1 cellular context compared by ENCODE assay signal in genomic region chr19:18109731-18110671, GRCh38.
A peak's percentile ranks its signal among the peaks of the same experiment; 100 is the strongest.
TF ChIP-seq lines count a peak whose summit lies in the region.

No MANE protein-coding gene starts in this region.

TF ChIP-seq in HepG2, 621 proteins besides CTCF, POLR2A, EP300 and RAD21 (continued from another document and continues in another):
- TF ChIP-seq ZNF710 (CRISPR knock-in tag; IDR thresholded peaks at IDR 0.05; ENCODE audit: borderline replicate concordance) (no peak), HMGXB4 (CRISPR knock-in tag; IDR thresholded peaks at IDR 0.05; ENCODE audit: borderline replicate concordance in 1 of 2, low read depth in 1 of 2) (peak in 1 of 2 experiments; percentile 16; a peak in 2 of 4 replicates), USF2 (IDR thresholded peaks at IDR 0.05; ENCODE audit: low read depth, low read length) (no peak), USF2 (CRISPR knock-in tag; IDR thresholded peaks at IDR 0.05; ENCODE audit: borderline replicate concordance) (no peak), RCOR2 (CRISPR knock-in tag; IDR thresholded peaks at IDR 0.05) (no peak), PHF21A (CRISPR knock-in tag; IDR thresholded peaks at IDR 0.05) (0 out of 2 replicates have a peak, but pooled peaks have one; percentile 54), PHF8 (CRISPR knock-in tag; IDR thresholded peaks at IDR 0.05) (peak; percentile 55), HNRNPH1 (optimal IDR thresholded peaks at IDR 0.05; ENCODE audit: low read depth, low read length) (no peak), SMC3 (IDR thresholded peaks at IDR 0.05; ENCODE audit: low read length) (no peak), PREB (CRISPR knock-in tag; IDR thresholded peaks at IDR 0.05) (no peak), RBFOX2 (IDR thresholded peaks at IDR 0.05; ENCODE audit: low read depth, low read length) (peak; percentile 80), NFKBIZ (CRISPR knock-in tag; IDR thresholded peaks at IDR 0.05) (no peak), HNRNPLL (IDR thresholded peaks at IDR 0.05; ENCODE audit: low read depth, low read length, poor library complexity, severe bottlenecking) (peak; percentile 25), TBX3 (IDR thresholded peaks at IDR 0.05; ENCODE audit: borderline replicate concordance) (0 out of 2 replicates have a peak, but pooled peaks have one; percentile 6), HIC2 (CRISPR knock-in tag; IDR thresholded peaks at IDR 0.05; ENCODE audit: low read depth) (no peak), ONECUT2 (CRISPR knock-in tag; IDR thresholded peaks at IDR 0.05) (no peak), GRHL1 (CRISPR knock-in tag; conservative IDR thresholded peaks at IDR 0.05) (no peak), RXRA (CRISPR knock-in tag; IDR thresholded peaks at IDR 0.05) (peak; percentile 61), PRDM4 (CRISPR knock-in tag; IDR thresholded peaks at IDR 0.05; ENCODE audit: borderline replicate concordance) (no peak), ZNF407 (CRISPR knock-in tag; IDR thresholded peaks at IDR 0.05; ENCODE audit: not compliant biosample characterization) (no peak), TBP (CRISPR knock-in tag; IDR thresholded peaks at IDR 0.05) (no peak), ZSCAN12 (CRISPR knock-in tag; IDR thresholded peaks at IDR 0.05) (no peak), CEBPZ (IDR thresholded peaks at IDR 0.05; ENCODE audit: low read length) (no peak), ZIK1 (CRISPR knock-in tag; IDR thresholded peaks at IDR 0.05; ENCODE audit: borderline replicate concordance, low read depth) (peak; percentile 30; the same call in 1 of the 2 replicates), ADNP (CRISPR knock-in tag; IDR thresholded peaks at IDR 0.05) (no peak), ZNF34 (CRISPR knock-in tag; IDR thresholded peaks at IDR 0.05; ENCODE audit: borderline replicate concordance) (0 out of 2 replicates have a peak, but pooled peaks have one; percentile 55), KDM1A (CRISPR knock-in tag; IDR thresholded peaks at IDR 0.05) (no peak), XBP1 (CRISPR knock-in tag; IDR thresholded peaks at IDR 0.05) (no peak), CCDC6 (CRISPR knock-in tag; IDR thresholded peaks at IDR 0.05) (no peak)
